ENCODE assay signal across 32 cellular contexts in the genomic region with DNA sequence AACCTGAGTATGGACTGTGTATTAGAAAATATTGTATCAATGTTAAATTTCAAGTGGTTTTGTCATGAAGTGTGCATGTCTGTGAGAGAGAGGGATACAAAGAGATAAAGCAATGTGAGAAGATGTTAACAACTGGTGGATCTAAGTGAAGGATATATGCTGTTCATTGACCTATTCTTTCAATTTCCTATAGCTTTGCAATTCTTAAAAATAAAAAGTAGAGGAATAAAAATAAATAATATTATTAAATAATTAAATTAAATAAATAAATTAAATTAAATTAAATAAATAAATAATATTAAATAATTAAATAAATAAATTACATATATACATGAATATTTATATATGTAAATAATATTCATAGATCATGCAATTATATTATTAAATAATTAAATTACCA.
"Had no signal": no experiment of that assay in that cellular context is flagged by ENCODE, and none has a peak within 500 bp of the region (broad histone marks: within the 10 kb centered on the region; RNA-seq: fewer than 3 reads in every experiment).

No MANE protein-coding gene starts in this region.

- H3K36me3 ChIP-seq: ascending aorta, breast epithelium, cardiac muscle cell, esophagus squamous epithelium, WERI-Rb-1 had no signal

- H3K27ac ChIP-seq: ascending aorta, breast epithelium, cardiac muscle cell, coronary artery, dorsolateral prefrontal cortex, epithelial cell of prostate, esophagus squamous epithelium, WERI-Rb-1 had no signal

- DNase-seq: activated CD4-positive, alpha-beta memory T cell treated with anti-CD3 and anti-CD28 coated beads for 36 hours; activated CD4-positive, alpha-beta T cell treated with anti-CD3 and anti-CD28 coated beads for 36 hours; activated CD4-positive, alpha-beta T cell treated with anti-CD3 and anti-CD28 coated beads, Interleukin-2, amount 10 ng/mL, durations not matched to agents 24 days and 14 days; activated CD4-positive, CD25-positive, alpha-beta regulatory T cell; activated CD4-positive, CD25-positive, alpha-beta regulatory T cell treated with anti-CD3 and anti-CD28 coated beads, Interleukin-2, amount 50 U/mL, for 72 hours; activated CD8-positive, alpha-beta memory T cell treated with anti-CD3 and anti-CD28 coated beads, Interleukin-2, amount 10 ng/mL, durations not matched to agents 7 days and 5 days; activated CD8-positive, alpha-beta memory T cell treated with anti-CD3 and anti-CD28 coated beads, Interleukin-2, amount 50 U/mL, for 4 hours; activated CD8-positive, alpha-beta T cell treated with anti-CD3 and anti-CD28 coated beads, Interleukin-2, amount 10 ng/mL, durations not matched to agents 7 days and 5 days; activated effector memory CD4-positive, alpha-beta T cell treated with anti-CD3 and anti-CD28 coated beads, Interleukin-2, amount 50 U/mL, for 16 hours; activated naive CD4-positive, alpha-beta T cell treated with anti-CD3 and anti-CD28 coated beads, Interleukin-2, amount 10 ng/mL, durations not matched to agents 7 days and 5 days; activated naive CD8-positive, alpha-beta T cell treated with anti-CD3 and anti-CD28 coated beads, Interleukin-2, amount 10 ng/mL, durations not matched to agents 7 days and 5 days; activated T-cell treated with anti-CD3 and anti-CD28 coated beads, Interleukin-2, amount 50 U/mL, for 1 hour; activated T-cell treated with anti-CD3 and anti-CD28 coated beads, Interleukin-2, amount 50 U/mL, for 48 hours; central memory CD4-positive, alpha-beta T cell; cerebellar nuclear complex; dorsolateral prefrontal cortex; effector CD4-positive, alpha-beta T cell; effector memory CD8-positive, alpha-beta T cell; esophagus squamous epithelium; foreskin melanocyte; head of caudate nucleus; SW 1271; T-cell; T1000; WERI-Rb-1 had no signal

- H3K4me3 ChIP-seq: ascending aorta, breast epithelium, cardiac muscle cell, coronary artery, dorsolateral prefrontal cortex, esophagus squamous epithelium had no signal

- H3K9me3 ChIP-seq: esophagus squamous epithelium had no signal

- ATAC-seq: activated CD4-positive, alpha-beta T cell treated with anti-CD3 and anti-CD28 coated beads for 36 hours; activated CD8-positive, alpha-beta memory T cell treated with anti-CD3 and anti-CD28 coated beads, Interleukin-2, amount 10 ng/mL, durations not matched to agents 7 days and 5 days; activated CD8-positive, alpha-beta T cell treated with anti-CD3 and anti-CD28 coated beads, Interleukin-2, amount 10 ng/mL, durations not matched to agents 7 days and 5 days; activated naive CD4-positive, alpha-beta T cell treated with anti-CD3 and anti-CD28 coated beads, Interleukin-2, amount 50 U/mL, for 72 hours; effector memory CD8-positive, alpha-beta T cell; T-cell had no signal

- H3K4me1 ChIP-seq: ascending aorta, breast epithelium, esophagus squamous epithelium had no signal

- FAIRE-seq: endothelial cell of umbilical vein had no signal
